Comparison of ENCODE assay signal across 28 cellular contexts in the genomic region with DNA sequence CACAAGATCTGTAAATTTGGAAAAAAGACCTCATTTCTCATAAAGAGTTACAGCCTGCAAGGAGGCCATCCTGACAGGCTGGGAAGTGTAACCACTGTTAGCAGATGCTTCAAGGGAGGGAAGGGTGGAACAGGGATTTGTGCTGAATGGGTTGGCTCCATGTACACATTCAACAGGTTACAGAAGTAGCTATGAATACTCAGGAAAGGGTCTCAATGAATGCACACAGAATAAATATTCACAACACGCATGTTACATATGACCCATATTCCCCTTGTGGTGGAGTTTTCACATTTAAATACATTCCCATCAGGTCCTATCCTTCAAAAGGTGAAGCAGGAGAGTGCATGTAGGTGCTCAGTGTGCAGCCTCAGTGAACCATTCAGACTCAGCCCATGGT.
"Had no signal": no experiment of that assay in that cellular context is flagged by ENCODE, and none has a peak within 500 bp of the region (broad histone marks: within the 10 kb centered on the region; RNA-seq: fewer than 3 reads in every experiment).

No MANE protein-coding gene starts in this region.

- H3K79me2 ChIP-seq: parathyroid adenoma had no signal

- H3K36me3 Mint-ChIP-seq: naive thymus-derived CD8-positive, alpha-beta T cell; stimulated activated naive B cell treated with anti-CD40 and anti-IgM and Interleukin-4, amounts not matched to agents 10 μg/mL and 1 μg/mL and 100 μg/mL, for 72 hours; type B pancreatic cell had no signal

- FAIRE-seq: keratinocyte had no signal

- H3K9me3 ChIP-seq: lower lobe of right lung, neutrophil, psoas muscle, right lobe of liver, stomach, testis, thyroid gland, uterus had no signal

- H3K9ac ChIP-seq: parathyroid adenoma had no signal

- H3K27ac Mint-ChIP-seq: naive thymus-derived CD8-positive, alpha-beta T cell; nephron; stimulated activated naive B cell treated with anti-CD40 and anti-IgM and Interleukin-4, amounts not matched to agents 10 μg/mL and 1 μg/mL and 100 μg/mL, for 72 hours; type B pancreatic cell had no signal

- H3K4me3 Mint-ChIP-seq: naive thymus-derived CD8-positive, alpha-beta T cell; nephron; neural crest cell; stimulated activated naive B cell treated with anti-CD40 and anti-IgM and Interleukin-4, amounts not matched to agents 10 μg/mL and 1 μg/mL and 100 μg/mL, for 72 hours; type B pancreatic cell had no signal

- H3K27ac ChIP-seq: heart right ventricle, left lung, lower lobe of right lung, neutrophil, parathyroid adenoma, psoas muscle, right lobe of liver, stomach, testis, thyroid gland, uterus had no signal

- H3K27me3 Mint-ChIP-seq: stimulated activated naive B cell treated with anti-CD40 and anti-IgM and Interleukin-4, amounts not matched to agents 10 μg/mL and 1 μg/mL and 100 μg/mL, for 72 hours had no signal

- H2AFZ ChIP-seq: parathyroid adenoma had no signal

- DNase-seq: heart right ventricle; hippocampal formation; kidney glomerular epithelial cell; left cardiac atrium; left lung; lower lobe of right lung; mammary epithelial cell; mesenchymal stem cell; naive thymus-derived CD8-positive, alpha-beta T cell; occipital lobe; psoas muscle; right lobe of liver; stimulated activated CD4-positive, alpha-beta T cell treated with anti-CD3 and anti-CD28 coated beads, Interleukin-12 subunit alpha, Interleukin-12 subunit beta, amount 100 ng/mL, for 4 hours; stimulated activated CD4-positive, alpha-beta T cell treated with anti-CD3 and anti-CD28 coated beads, Interleukin-15, amount 100 ng/mL, for 24 hours; stimulated activated CD4-positive, alpha-beta T cell treated with anti-CD3 and anti-CD28 coated beads, Interleukin-2, amount 100 ng/mL, for 24 hours; stimulated activated CD4-positive, alpha-beta T cell treated with anti-CD3 and anti-CD28 coated beads, Interleukin-4, amount 100 ng/mL, for 1 hour; stimulated activated naive B cell treated with anti-CD40 and anti-IgM and Interleukin-4, amounts not matched to agents 10 μg/mL and 1 μg/mL and 100 μg/mL, for 72 hours; stimulated activated naive CD8-positive, alpha-beta T cell treated with anti-CD3 and anti-CD28 coated beads, Interleukin-15, Interleukin-2, amounts not matched to agents 100 U/mL and 50 U/mL, for 24 hours; stomach; testis; thyroid gland; uterus had no signal

- H3K36me3 ChIP-seq: heart right ventricle, left lung, lower lobe of right lung, neutrophil, right lobe of liver, stomach, thyroid gland, uterus had no signal

- H3K4me3 ChIP-seq: heart right ventricle, left lung, lower lobe of right lung, psoas muscle, right lobe of liver, stomach, testis, thyroid gland, uterus had no signal

- ATAC-seq: heart right ventricle; left cardiac atrium; left lung; lower lobe of right lung; naive thymus-derived CD8-positive, alpha-beta T cell; psoas muscle; right lobe of liver; stimulated activated naive B cell treated with anti-CD40 and anti-IgM and Interleukin-4, amounts not matched to agents 10 μg/mL and 1 μg/mL and 100 μg/mL, for 72 hours; stimulated activated naive CD8-positive, alpha-beta T cell treated with anti-CD3 and anti-CD28 coated beads, Interleukin-15, Interleukin-2, amounts not matched to agents 100 U/mL and 50 U/mL, for 24 hours had no signal

- H3K27me3 ChIP-seq: left lung, neutrophil, right lobe of liver, stomach, testis, thyroid gland, uterus had no signal

- H3K4me1 ChIP-seq: heart right ventricle, left lung, lower lobe of right lung, parathyroid adenoma, psoas muscle, right lobe of liver, stomach, testis, thyroid gland, uterus had no signal

- H3K4me1 Mint-ChIP-seq: naive thymus-derived CD8-positive, alpha-beta T cell; nephron; stimulated activated naive B cell treated with anti-CD40 and anti-IgM and Interleukin-4, amounts not matched to agents 10 μg/mL and 1 μg/mL and 100 μg/mL, for 72 hours had no signal
